In the genomic region with DNA sequence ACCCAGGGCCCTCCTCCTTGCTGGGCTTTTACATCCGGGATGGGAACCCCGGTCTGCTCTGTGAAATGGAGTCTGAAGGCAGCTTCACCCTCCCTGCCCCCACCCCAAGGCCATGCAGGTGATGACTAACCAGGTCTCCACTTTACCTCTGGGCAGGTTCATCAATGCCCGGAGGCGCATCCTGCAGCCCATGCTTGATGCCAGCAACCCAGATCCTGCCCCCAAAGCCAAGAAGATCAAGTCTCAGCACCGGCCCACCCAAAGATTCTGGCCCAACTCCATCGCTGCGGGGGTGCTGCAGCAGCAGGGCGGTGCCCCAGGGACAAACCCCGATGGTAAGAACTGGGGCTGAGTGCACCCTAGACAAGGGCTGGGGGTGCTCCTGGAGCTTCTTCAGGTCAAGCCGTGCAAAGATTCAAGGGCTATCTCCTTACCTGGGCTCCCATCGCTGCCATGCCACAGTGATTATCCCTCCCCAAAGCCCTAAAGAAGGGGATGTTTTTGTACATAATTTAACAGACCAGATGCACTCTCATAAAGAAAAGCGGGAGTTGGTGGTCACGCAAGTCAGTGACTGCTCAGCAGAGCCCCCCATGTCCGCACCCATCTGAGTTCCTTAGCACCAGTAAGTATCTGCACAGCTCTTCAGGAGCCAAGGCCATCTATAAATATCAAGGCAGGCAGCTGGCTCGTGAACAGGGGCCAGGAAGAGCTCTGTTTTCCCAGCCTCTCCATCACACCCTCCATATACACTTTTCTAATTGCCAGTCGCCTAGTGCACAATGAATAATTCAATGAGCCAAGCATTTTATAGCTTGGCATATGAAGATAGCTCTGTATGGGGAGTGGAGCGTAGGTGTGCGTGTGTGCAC, we compare ENCODE assay signal across 16 cellular contexts.
"Had no signal": no experiment of that assay in that cellular context is flagged by ENCODE, and none has a peak within 500 bp of the region (broad histone marks: within the 10 kb centered on the region; RNA-seq: fewer than 3 reads in every experiment).

No MANE protein-coding gene starts in this region.

- H3K4me1 Mint-ChIP-seq: activated CD4-positive, alpha-beta T cell treated with anti-CD3 and anti-CD28 coated beads, Interleukin-2, amount 10 ng/mL, durations not matched to agents 24 days and 14 days; immature natural killer cell had no signal

- H3K27ac Mint-ChIP-seq: activated CD4-positive, alpha-beta memory T cell treated with anti-CD3 and anti-CD28 coated beads for 36 hours; activated CD4-positive, alpha-beta T cell treated with anti-CD3 and anti-CD28 coated beads, Interleukin-2, amount 10 ng/mL, durations not matched to agents 24 days and 14 days; immature natural killer cell; nephron; type B pancreatic cell had no signal

- H3K9me3 Mint-ChIP-seq: activated CD4-positive, alpha-beta memory T cell treated with anti-CD3 and anti-CD28 coated beads for 36 hours; activated CD4-positive, alpha-beta T cell treated with anti-CD3 and anti-CD28 coated beads, Interleukin-2, amount 10 ng/mL, durations not matched to agents 24 days and 14 days; nephron; type B pancreatic cell had no signal

- H3K4me3 ChIP-seq: colonic mucosa, heart left ventricle, lung, ovary, prostate gland, thoracic aorta, vagina had no signal

- H3K36me3 ChIP-seq: colonic mucosa, ovary, prostate gland, vagina had no signal

- DNase-seq: activated CD4-positive, CD25-positive, alpha-beta regulatory T cell treated with anti-CD3 and anti-CD28 coated beads, Interleukin-2, amount 50 U/mL, for 72 hours; amniotic stem cell; effector memory CD4-positive, alpha-beta T cell; kidney had no signal

- H3K27ac ChIP-seq: colonic mucosa, ovary, prostate gland, thoracic aorta, vagina had no signal

- H3K9me3 ChIP-seq: colonic mucosa, heart left ventricle, ovary, prostate gland, thoracic aorta, vagina had no signal

- H3K27me3 ChIP-seq: colonic mucosa, heart left ventricle, ovary, vagina had no signal

- H3K36me3 Mint-ChIP-seq: activated CD4-positive, alpha-beta memory T cell treated with anti-CD3 and anti-CD28 coated beads for 36 hours; immature natural killer cell; type B pancreatic cell had no signal

- H3K4me1 ChIP-seq: colonic mucosa, prostate gland, vagina had no signal

- H3K4me3 Mint-ChIP-seq: activated CD4-positive, alpha-beta memory T cell treated with anti-CD3 and anti-CD28 coated beads for 36 hours; activated CD4-positive, alpha-beta T cell treated with anti-CD3 and anti-CD28 coated beads, Interleukin-2, amount 10 ng/mL, durations not matched to agents 24 days and 14 days; immature natural killer cell; nephron; type B pancreatic cell had no signal
